1 cellular context compared by ENCODE assay signal in genomic region chr20:36344517-36345132, GRCh38.
TF ChIP-seq lines count a peak whose summit lies in the region.

No MANE protein-coding gene starts in this region.

TF ChIP-seq in HepG2, 621 proteins besides CTCF, POLR2A, EP300 and RAD21 (continued from another document and continues in another):
- TF ChIP-seq AHDC1 (CRISPR knock-in tag; IDR thresholded peaks at IDR 0.05; ENCODE audit: borderline replicate concordance) = no peak
- peak; percentile 53 for TF ChIP-seq NCOA2 (CRISPR knock-in tag; IDR thresholded peaks at IDR 0.05)
- peak; percentile 56; the same call in 1 of the 2 replicates for TF ChIP-seq ZNF264 (CRISPR knock-in tag; IDR thresholded peaks at IDR 0.05)
- TF ChIP-seq ZKSCAN8 (CRISPR knock-in tag; IDR thresholded peaks at IDR 0.05; ENCODE audit: borderline replicate concordance) = peak; percentile 79
- no peak for TF ChIP-seq DPF2 (CRISPR knock-in tag; IDR thresholded peaks at IDR 0.05; ENCODE audit: borderline replicate concordance, low read depth)
- TF ChIP-seq PRMT3 (CRISPR knock-in tag; IDR thresholded peaks at IDR 0.05; ENCODE audit: borderline replicate concordance, low read depth) = peak; percentile 91; the same call in 1 of the 2 replicates
- TF ChIP-seq SAP130 (CRISPR knock-in tag; IDR thresholded peaks at IDR 0.05; ENCODE audit: low read depth) = peak; percentile 66
- TF ChIP-seq CCDC6 (CRISPR knock-in tag; IDR thresholded peaks at IDR 0.05) = peak; percentile 85; the same call in 1 of the 2 replicates
- peak; percentile 93 for TF ChIP-seq ZNF274 (CRISPR knock-in tag; IDR thresholded peaks at IDR 0.05)
- 0 out of 2 replicates have a peak, but pooled peaks have one; percentile 58 for TF ChIP-seq HMG20B (CRISPR knock-in tag; conservative IDR thresholded peaks at IDR 0.05)
- TF ChIP-seq ZMYM2 (CRISPR knock-in tag; IDR thresholded peaks at IDR 0.05) = no peak
- peak; percentile 47; the same call in 1 of the 2 replicates for TF ChIP-seq MLX (CRISPR knock-in tag; IDR thresholded peaks at IDR 0.05)
- peak; percentile 70; the same call in 1 of the 2 replicates for TF ChIP-seq REPIN1 (CRISPR knock-in tag; IDR thresholded peaks at IDR 0.05; ENCODE audit: borderline replicate concordance, low read depth)
- peak; percentile 66; the same call in 1 of the 2 replicates for TF ChIP-seq GATAD1 (CRISPR knock-in tag; IDR thresholded peaks at IDR 0.05)
- TF ChIP-seq PPARG (CRISPR knock-in tag; conservative IDR thresholded peaks at IDR 0.05) = peak; percentile 69
- TF ChIP-seq ZFP90 (CRISPR knock-in tag; IDR thresholded peaks at IDR 0.05; ENCODE audit: borderline replicate concordance) = 0 out of 2 replicates have a peak, but pooled peaks have one; percentile 50
- 0 out of 2 replicates have a peak, but pooled peaks have one; percentile 35 for TF ChIP-seq CENPT (CRISPR knock-in tag; IDR thresholded peaks at IDR 0.05; ENCODE audit: low read depth)
- 0 out of 2 replicates have a peak, but pooled peaks have one; percentile 11 for TF ChIP-seq JUN (CRISPR knock-in tag; IDR thresholded peaks at IDR 0.05)
- TF ChIP-seq PAWR (CRISPR knock-in tag; IDR thresholded peaks at IDR 0.05; ENCODE audit: borderline replicate concordance) = no peak
- TF ChIP-seq PRDM4 (CRISPR knock-in tag; IDR thresholded peaks at IDR 0.05; ENCODE audit: borderline replicate concordance) = 0 out of 2 replicates have a peak, but pooled peaks have one; percentile 74
- TF ChIP-seq ZNF781 (CRISPR knock-in tag; IDR thresholded peaks at IDR 0.05; ENCODE audit: borderline replicate concordance, not compliant biosample characterization) = peak; percentile 86
- peak; percentile 98 for TF ChIP-seq ZNF124 (CRISPR knock-in tag; IDR thresholded peaks at IDR 0.05)
- peak; percentile 55 for TF ChIP-seq FOSL2 (CRISPR knock-in tag; IDR thresholded peaks at IDR 0.05)
- 0 out of 2 replicates have a peak, but pooled peaks have one; percentile 45 for TF ChIP-seq HOMEZ (CRISPR knock-in tag; IDR thresholded peaks at IDR 0.05; ENCODE audit: low read depth)
- no peak for TF ChIP-seq ZHX2 (IDR thresholded peaks at IDR 0.05; ENCODE audit: low read depth)
- peak; percentile 85; the same call in 1 of the 2 replicates for TF ChIP-seq ZHX2 (CRISPR knock-in tag; IDR thresholded peaks at IDR 0.05; ENCODE audit: borderline replicate concordance)
- TF ChIP-seq ZNF816 (CRISPR knock-in tag; IDR thresholded peaks at IDR 0.05; ENCODE audit: borderline replicate concordance) = 0 out of 2 replicates have a peak, but pooled peaks have one; percentile 21
- no peak for TF ChIP-seq PAX8 (CRISPR knock-in tag; IDR thresholded peaks at IDR 0.05; ENCODE audit: borderline replicate concordance)
- no peak for TF ChIP-seq ARNT (IDR thresholded peaks at IDR 0.05)
- TF ChIP-seq EED (CRISPR knock-in tag; IDR thresholded peaks at IDR 0.05) = peak; percentile 64
- 0 out of 2 replicates have a peak, but pooled peaks have one; percentile 89 for TF ChIP-seq ZNF615 (CRISPR knock-in tag; IDR thresholded peaks at IDR 0.05; ENCODE audit: borderline replicate concordance)
- peak; percentile 71; the same call in 1 of the 2 replicates for TF ChIP-seq TGIF2 (CRISPR knock-in tag; IDR thresholded peaks at IDR 0.05)
- no peak for TF ChIP-seq TRAFD1 (CRISPR knock-in tag; IDR thresholded peaks at IDR 0.05; ENCODE audit: borderline replicate concordance)
- TF ChIP-seq YEATS4 (CRISPR knock-in tag; IDR thresholded peaks at IDR 0.05; ENCODE audit: borderline replicate concordance) = no peak
- TF ChIP-seq SIX1 (CRISPR knock-in tag; IDR thresholded peaks at IDR 0.05; ENCODE audit: borderline replicate concordance) = peak; percentile 69; the same call in 1 of the 2 replicates
- TF ChIP-seq HIVEP1 (CRISPR knock-in tag; IDR thresholded peaks at IDR 0.05) = no peak
